In genomic region chr12:51531284-51531981, GRCh38 we compare ENCODE assay signal across 10 cellular contexts. TPM values are rescaled to one million over a fixed set of nuclear protein-coding genes. Genes with fewer than 3 reads are reported as not detected.
DNase-seq lines count a peak whose midpoint lies in the region; ATAC-seq, FAIRE-seq and TF ChIP-seq lines count a peak whose summit lies in the region.
"Had no signal": no experiment of that assay in that cellular context is flagged by ENCODE, and none has a peak within 500 bp of the region (broad histone marks: within the 10 kb centered on the region; RNA-seq: fewer than 3 reads in every experiment).

No MANE protein-coding gene starts in this region.

- H3K79me2 ChIP-seq in DOHH2 (ENCODE audit: control insufficient read depth, low read length) (no peaks in the 10 kb centered on the region), GM12878 (ENCODE audit: control insufficient read depth, insufficient read depth, low read length) (no peaks in the 10 kb centered on the region), neural cell (replicated peaks; ENCODE audit: insufficient read depth, low read length) (no peaks in the 10 kb centered on the region)

- no peak overlapping the region for H3K9ac ChIP-seq in GM12878 (ENCODE audit: control insufficient read depth, insufficient read depth, low read length)
- no peak overlapping the region for H3K9ac ChIP-seq in neural cell (ENCODE audit: low read length)

- H3F3A ChIP-seq in DOHH2 (ENCODE audit: control insufficient read depth, insufficient read depth) (no peaks in the 10 kb centered on the region), neural cell (ENCODE audit: insufficient read depth, low read length, poor library complexity, severe bottlenecking) (no peaks in the 10 kb centered on the region)

- TF ChIP-seq EP300 in GM12878 (IDR thresholded peaks at IDR 0.05; ENCODE audit: borderline replicate concordance in 1 of 2, control insufficient read depth in 1 of 2, low read depth in 2 of 2, low read length in 2 of 2) (no peak), neural cell (conservative IDR thresholded peaks at IDR 0.05; ENCODE audit: poor library complexity, severe bottlenecking) (no peak)

- SMC1A ChIA-PET in GM12878 (lab: Charles Lee; ENCODE audit: uncharacterized antibody, unreplicated experiment), result interaction anchor here (0.6 to 4.6 kb wide), 9 partner anchors 92 to 183 kb away, joined by 3 to 57 read pairs (median 3); no protein-coding TSS in a partner anchor

- H4K20me1 ChIP-seq in DOHH2 (ENCODE audit: control insufficient read depth, insufficient read depth, low read depth, low read length) (no peaks in the 10 kb centered on the region), GM12878 (ENCODE audit: control insufficient read depth, insufficient read depth) (no peaks in the 10 kb centered on the region), neural cell (ENCODE audit: insufficient read depth) (no peaks in the 10 kb centered on the region)

- TF ChIP-seq RAD21 in GM12878 (IDR thresholded peaks at IDR 0.05; ENCODE audit: insufficient read depth, low read depth, low read length) (no peak), neural cell (conservative IDR thresholded peaks at IDR 0.05) (no peak)

- ATAC-seq in HG02678 (IDR thresholded peaks at IDR 0.05; ENCODE audit: unreplicated experiment), result peak; percentile 14
- ATAC-seq in GM12878, result peak; percentile 32; the same call in 2 of the 3 replicates
- no peak for ATAC-seq in HG03571 (IDR thresholded peaks at IDR 0.05; ENCODE audit: unreplicated experiment)
- ATAC-seq in HG03097 (IDR thresholded peaks at IDR 0.05; ENCODE audit: low FRiP score, unreplicated experiment), result no peak
- no peak for ATAC-seq in left lobe of liver

- intact Hi-C loops in GM12878 (cut with micrococcal nuclease; ENCODE audit: unreplicated experiment), result loop anchor here (10.0 kb wide), 1 partner anchor 343 kb away; no protein-coding TSS in a partner anchor

- CTCF ChIA-PET in GM12878 (lab: Yijun Ruan, JAX), result interaction anchor here (0.7 to 5.1 kb wide), 11 partner anchors 9 to 181 kb away, joined by 3 to 183 read pairs (median 5); partner anchors contain the start of gene SLC4A8

- no peaks in the 10 kb centered on the region for H3K9me3 ChIP-seq in DOHH2 (ENCODE audit: control insufficient read depth, insufficient read depth, low read length)
- H3K9me3 ChIP-seq in GM12878 (replicated peaks; ENCODE audit: control insufficient read depth, insufficient read depth, low read length), result no peaks in the 10 kb centered on the region
- no peaks in the 10 kb centered on the region for H3K9me3 ChIP-seq in neural cell (ENCODE audit: low read length)
- H3K9me3 ChIP-seq: thoracic aorta had no signal

- DNase-seq in GM12878 (ENCODE audit: low read depth, low spot score), result no peak
- no peak for DNase-seq in GF-D8 (lab: John Stamatoyannopoulos, UW)
- no peak for DNase-seq in left lobe of liver (ENCODE audit: low spot score)

- H2AFZ ChIP-seq in GM12878 (ENCODE audit: control insufficient read depth, low read depth, low read length) (peak overlapping the region; percentile 30), neural cell (ENCODE audit: low read depth, low read length) (no peak overlapping the region)

- in situ Hi-C loops in GM12878 (cut with MboI), result no loop called here

- H3K4me3 ChIP-seq in DOHH2 (ENCODE audit: low read length), result no peak overlapping the region
- no peak overlapping the region for H3K4me3 ChIP-seq in GM12878
- H3K4me3 ChIP-seq in neural cell (ENCODE audit: low read length), result no peak overlapping the region
- H3K4me3 ChIP-seq: thoracic aorta had no signal

- H3K9me2 ChIP-seq in DOHH2 (replicated peaks; ENCODE audit: control insufficient read depth, low read length), result no peaks in the 10 kb centered on the region
- H3K9me2 ChIP-seq in neural cell (ENCODE audit: insufficient read depth, low read length), result no peaks in the 10 kb centered on the region

- peaks cover 28% of the 10 kb centered on the region for H3K27me3 ChIP-seq in DOHH2 (ENCODE audit: control insufficient read depth, low read length)
- peaks cover 0 to 2% of the 10 kb centered on the region in 2 experiments; a peak in 1 of 4 replicates for H3K27me3 ChIP-seq in GM12878 (replicated peaks in 1 of 2; ENCODE audit: control insufficient read depth in 2 of 2, insufficient read depth in 2 of 2, low read length in 1 of 2)
- H3K27me3 ChIP-seq in neural cell (ENCODE audit: insufficient read depth, low read depth, low read length), result no peaks in the 10 kb centered on the region

- TF ChIP-seq POLR2A in GM12878 (IDR thresholded peaks at IDR 0.05; ENCODE audit: low read depth, low read length), result no peak

- H3K4me1 ChIP-seq in DOHH2 (ENCODE audit: control insufficient read depth, low read length), result peaks cover 7% of the 10 kb centered on the region
- no peaks in the 10 kb centered on the region for H3K4me1 ChIP-seq in GM12878 (ENCODE audit: control insufficient read depth, insufficient read depth, low read length)

- POLR2A ChIA-PET in GM12878 (lab: Charles Lee), result no interaction called here

- H3K36me3 ChIP-seq in DOHH2 (ENCODE audit: control insufficient read depth, low read length) (no peaks in the 10 kb centered on the region), GM12878 (ENCODE audit: control insufficient read depth in 2 of 2, insufficient read depth in 2 of 2, low read length in 1 of 2) (no peaks in the 10 kb centered on the region), neural cell (ENCODE audit: insufficient read depth, low read length) (no peaks in the 10 kb centered on the region)
- H3K36me3 ChIP-seq: thoracic aorta had no signal

- no peak overlapping the region for H3K27ac ChIP-seq in DOHH2 (ENCODE audit: low read depth, low read length)
- no peak overlapping the region for H3K27ac ChIP-seq in GM12878 (ENCODE audit: control insufficient read depth, insufficient read depth)
- H3K27ac ChIP-seq in neural cell (ENCODE audit: low read length), result no peak overlapping the region
- H3K27ac ChIP-seq: thoracic aorta had no signal

- TF ChIP-seq CTCF in DOHH2 (IDR thresholded peaks at IDR 0.05; ENCODE audit: low read depth, low read length, poor library complexity, severe bottlenecking), result no peak
- TF ChIP-seq CTCF in GM12878 (IDR thresholded peaks at IDR 0.05 in 2 of 3, conservative IDR thresholded peaks at IDR 0.05 in 1 of 3; ENCODE audit: control insufficient read depth in 2 of 3, extremely low read depth in 1 of 3, insufficient read depth in 1 of 3, low read depth in 3 of 3, low read length in 3 of 3), result no peak
- TF ChIP-seq CTCF in neural cell (IDR thresholded peaks at IDR 0.05; ENCODE audit: poor library complexity, severe bottlenecking), result no peak

- RAD21 ChIA-PET in GM12878 (lab: Charles Lee; ENCODE audit: unreplicated experiment), result interaction anchor here (1.0 to 4.8 kb wide), 9 partner anchors 9 to 111 kb away, joined by 3 to 52 read pairs (median 3); no protein-coding TSS in a partner anchor

- H3K4me2 ChIP-seq in DOHH2 (ENCODE audit: low read length) (peak overlapping the region; percentile 41), GM12878 (ENCODE audit: control insufficient read depth, insufficient read depth) (no peak overlapping the region; the same call in 1 of the 2 replicates), neural cell (ENCODE audit: low read length) (no peak overlapping the region)

- BruUV-seq in GM12878 (replicated peaks; lab: Mats Ljungman, UMichigan), result no TSS peak

- no peak for FAIRE-seq in GM12878 (lab: Jason Lieb, UNC)
- FAIRE-seq: colon had no signal

- WGBS in GM12878 (ENCODE audit: insufficient coverage, insufficient replicate concordance, low lambda C conversion rate, missing lambda C conversion rate), result 32% methylated on average over 12 of the region's 12 CpGs

TF ChIP-seq in GM12878, 131 proteins besides CTCF, POLR2A, EP300 and RAD21:
- TF ChIP-seq TCF12 (IDR thresholded peaks at IDR 0.05; ENCODE audit: low read depth, low read length), result 0 out of 2 replicates have a peak, but pooled peaks have one; percentile 3
- TF ChIP-seq SIX5 (IDR thresholded peaks at IDR 0.05; ENCODE audit: low read depth, low read length, severe bottlenecking), result no peak
TF ChIP-seq in GM12878: peak in this region for 1.

TF ChIP-seq in neural cell, 6 proteins besides CTCF, POLR2A, EP300 and RAD21:
- TF ChIP-seq SMC3 (conservative IDR thresholded peaks at IDR 0.05; ENCODE audit: poor library complexity), result no peak
- peak; percentile 18 for TF ChIP-seq MXI1 (conservative IDR thresholded peaks at IDR 0.05; ENCODE audit: poor library complexity, severe bottlenecking)

RNA-seq across cellular contexts. Expression of gene SCN8A, which starts 59.6 kb away (rescaled TPM):
- 0.29 TPM in 1 of 2 replicates, not detected in the other for total RNA-seq in GM12878 (2013; cell fraction: nucleolus; rRNA removed)
- total RNA-seq in GM12878 (2014; rRNA removed), result 0.11 and 0.23 TPM in 2 replicates
- total RNA-seq in GM12878 (2014; rRNA removed; fragmentation: Illumina TruSeq; extraction: Trizol), result 0.05 and 0.13 TPM in 2 replicates
- 0.08 and 0.11 TPM in 2 replicates for total RNA-seq in GM12878 (2021)
- not detected for polyA plus RNA-seq in GM12878 (2011; ENCODE audit: low read depth)
- 0.03 TPM in 1 of 2 replicates, not detected in the other for polyA plus RNA-seq in GM12878 (2011; rRNA removed)
- under 0.01 TPM in 1 of 2 replicates, not detected in the other for polyA plus RNA-seq in GM12878 (2011; cell fraction: cytosol; rRNA removed)
- 0.01 and 0.04 TPM in 2 replicates for polyA plus RNA-seq in GM12878 (2011; cell fraction: nucleus; rRNA removed)
- 0.01 and 0.03 TPM in 2 replicates for polyA plus RNA-seq in GM12878 (2012)
- 0.10 TPM in 1 of 2 replicates, not detected in the other for polyA plus RNA-seq in GM12878 (2014; fragmentation: Illumina TruSeq; extraction: Trizol)
- polyA plus RNA-seq in GM12878 (2014; fragmentation: Nextera tagmentation; extraction: Ambion mirVana), result under 1 TPM; 0.02 to 0.05 TPM
- 0.04 and 0.11 TPM in 2 replicates for polyA plus RNA-seq in GM12878 (2014; rRNA removed)
- not detected for polyA plus RNA-seq in GM12878 (2016; fragmentation: Nextera tagmentation; extraction: Ambion mirVana)
- 0.10 TPM in 1 of 2 replicates, not detected in the other for polyA minus RNA-seq in GM12878 (2011; rRNA and poly(A)+ RNA removed)
- polyA minus RNA-seq in GM12878 (2011; cell fraction: cytosol; rRNA and poly(A)+ RNA removed), result not detected in 2 replicates
- polyA minus RNA-seq in GM12878 (2011; cell fraction: nucleus; rRNA and poly(A)+ RNA removed), result not detected in 2 replicates
- 14.2 and 15.2 TPM in 2 replicates for polyA plus RNA-seq in neural cell
- 58.7 and 73.0 TPM in 2 replicates for polyA minus RNA-seq in neural cell
- 5.3 TPM for total RNA-seq in left lobe of liver

Comparison
In these comparisons a context has a peak if more than half of its experiments do, and no peak if none do; other contexts are left out.
1. ATAC-seq: peak in HG02678 (single experiment) and GM12878 (single experiment); none in HG03571 (single experiment), HG03097 (single experiment) and left lobe of liver (single experiment).